Comparison of ENCODE assay signal across 8 cellular contexts in the genomic region with DNA sequence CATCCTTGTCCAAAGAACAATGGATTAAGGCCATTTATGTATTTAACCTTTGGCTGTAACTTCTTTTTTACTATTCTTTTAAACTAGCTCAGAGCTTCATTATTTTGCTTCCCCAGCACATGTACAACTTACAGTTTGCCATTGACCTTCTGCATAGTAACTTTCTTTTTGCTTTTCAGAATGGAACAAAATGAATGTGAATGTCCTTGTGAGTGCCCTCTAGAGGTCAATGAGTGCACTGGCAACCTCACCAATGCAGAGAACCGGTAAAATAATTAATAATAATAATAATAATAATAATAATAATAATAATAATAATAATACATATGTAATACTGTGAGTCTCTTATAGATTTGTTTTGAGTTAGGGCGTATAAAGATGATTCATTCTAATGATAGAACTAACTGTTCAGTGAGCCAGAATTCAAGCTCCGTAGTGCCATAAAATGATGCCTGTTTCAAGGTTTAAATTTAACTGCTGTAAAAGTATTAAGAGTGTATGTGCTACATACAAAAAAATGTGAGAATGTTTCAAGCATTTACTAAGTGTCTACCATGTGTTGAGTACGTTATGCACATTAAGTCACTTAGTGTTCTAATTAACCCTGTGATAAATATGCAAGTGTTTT.
DNase-seq lines count a peak whose midpoint lies in the region; ATAC-seq, FAIRE-seq and TF ChIP-seq lines count a peak whose summit lies in the region.

No MANE protein-coding gene starts in this region.

- H3K9me3 Mint-ChIP-seq in type B pancreatic cell: no peaks in the 10 kb centered on the region

- H3K4me3 ChIP-seq in fibroblast of the aortic adventitia (ENCODE audit: low read depth, low read length): no peak overlapping the region

- peaks cover 31% of the 10 kb centered on the region for H3K36me3 Mint-ChIP-seq in type B pancreatic cell

- peak; percentile 32 for DNase-seq in RKO (ENCODE audit: low spot score)
- DNase-seq in fibroblast of the aortic adventitia (ENCODE audit: low read depth): peak; percentile 54
- DNase-seq in type B pancreatic cell (ENCODE audit: extremely low spot score, unreplicated experiment): no peak
- DNase-seq in GM19238 (ENCODE audit: insufficient read length, low spot score): no peak

- TF ChIP-seq CTCF in fibroblast of the aortic adventitia (IDR thresholded peaks at IDR 0.05; ENCODE audit: insufficient read depth, low read length): peak; percentile 79
- peak; percentile 86 for TF ChIP-seq CTCF in type B pancreatic cell (conservative IDR thresholded peaks at IDR 0.05)

- H3K4me1 Mint-ChIP-seq in type B pancreatic cell (ENCODE audit: unreplicated experiment): peaks cover 5% of the 10 kb centered on the region

- no peak overlapping the region for H3K27ac Mint-ChIP-seq in type B pancreatic cell

- peak; percentile 89 for FAIRE-seq in A204.1 (lab: Jason Lieb, UNC)

- no peaks in the 10 kb centered on the region for H3K27me3 Mint-ChIP-seq in type B pancreatic cell

- peak; percentile 67 for ATAC-seq in GM18868 (IDR thresholded peaks at IDR 0.05; ENCODE audit: unreplicated experiment)
- ATAC-seq in HG03457 (IDR thresholded peaks at IDR 0.05; ENCODE audit: unreplicated experiment): no peak
- no peak for ATAC-seq in GM21619 (IDR thresholded peaks at IDR 0.05; ENCODE audit: unreplicated experiment)

- H3K4me3 Mint-ChIP-seq in type B pancreatic cell: no peak overlapping the region

Comparison
In these comparisons a context has a peak if more than half of its experiments do, and no peak if none do; other contexts are left out.
1. DNase-seq: peak in RKO (single experiment) and fibroblast of the aortic adventitia (single experiment); none in type B pancreatic cell (single experiment) and GM19238 (single experiment).